ENCODE assay signal across 19 cellular contexts in genomic region chr10:1363466-1364121, GRCh38.
"Had no signal": no experiment of that assay in that cellular context is flagged by ENCODE, and none has a peak within 500 bp of the region (broad histone marks: within the 10 kb centered on the region; RNA-seq: fewer than 3 reads in every experiment).

No MANE protein-coding gene starts in this region.

- H3K27me3 ChIP-seq: right lobe of liver had no signal

- H3K36me3 ChIP-seq: right lobe of liver, suprapubic skin had no signal

- H3K27ac Mint-ChIP-seq: activated CD4-positive, alpha-beta T cell treated with anti-CD3 and anti-CD28 coated beads, Interleukin-2, amount 10 ng/mL, durations not matched to agents 24 days and 14 days; activated naive CD4-positive, alpha-beta T cell treated with anti-CD3 and anti-CD28 coated beads, Interleukin-2, amount 50 U/mL, for 72 hours; natural killer cell treated with Interleukin-12 subunit alpha and Interleukin-12 subunit beta and Interleukin-15 and Interleukin-18, amount 100 ng/mL, for 72 hours; stimulated activated naive CD8-positive, alpha-beta T cell treated with anti-CD3 and anti-CD28 coated beads, Interleukin-15, Interleukin-2, amounts not matched to agents 100 ng/mL and 50 ng/mL, for 24 hours had no signal

- H3K4me1 ChIP-seq: psoas muscle, right lobe of liver had no signal

- H3K36me3 Mint-ChIP-seq: activated naive CD4-positive, alpha-beta T cell treated with anti-CD3 and anti-CD28 coated beads, Interleukin-2, amount 50 U/mL, for 72 hours; natural killer cell treated with Interleukin-12 subunit alpha and Interleukin-12 subunit beta and Interleukin-15 and Interleukin-18, amount 100 ng/mL, for 72 hours had no signal

- H3K9me3 Mint-ChIP-seq: activated CD4-positive, alpha-beta T cell treated with anti-CD3 and anti-CD28 coated beads, Interleukin-2, amount 10 ng/mL, durations not matched to agents 24 days and 14 days; activated naive CD4-positive, alpha-beta T cell treated with anti-CD3 and anti-CD28 coated beads, Interleukin-2, amount 50 U/mL, for 72 hours; activated T-cell treated with anti-CD3 and anti-CD28 coated beads, Interleukin-2, amount 50 U/mL, for 4 hours; natural killer cell treated with Interleukin-12 subunit alpha and Interleukin-12 subunit beta and Interleukin-15 and Interleukin-18, amount 100 ng/mL, for 72 hours; stimulated activated naive CD8-positive, alpha-beta T cell treated with anti-CD3 and anti-CD28 coated beads, Interleukin-15, Interleukin-2, amounts not matched to agents 100 ng/mL and 50 ng/mL, for 24 hours had no signal

- H3K4me2 ChIP-seq: smooth muscle cell had no signal

- H3K27ac ChIP-seq: psoas muscle, right lobe of liver, SK-N-MC, suprapubic skin had no signal

- FAIRE-seq: colon, frontal cortex, urothelium cell line had no signal

- DNase-seq: activated CD4-positive, alpha-beta T cell treated with anti-CD3 and anti-CD28 coated beads, Interleukin-2, amount 10 ng/mL, durations not matched to agents 24 days and 14 days; activated CD4-positive, CD25-positive, alpha-beta regulatory T cell; activated effector memory CD4-positive, alpha-beta T cell treated with Interleukin-2 at 50 U/mL for 16 hours; activated T-cell treated with anti-CD3 and anti-CD28 coated beads, Interleukin-2, amount 50 U/mL, for 4 hours; effector CD4-positive, alpha-beta T cell; left ventricle myocardium superior; mesendoderm; nucleus accumbens; psoas muscle; right lobe of liver had no signal

- H3K9me3 ChIP-seq: psoas muscle, right lobe of liver, suprapubic skin had no signal

- ATAC-seq: activated naive CD4-positive, alpha-beta T cell treated with anti-CD3 and anti-CD28 coated beads, Interleukin-2, amount 50 U/mL, for 72 hours; activated T-cell treated with anti-CD3 and anti-CD28 coated beads, Interleukin-2, amount 50 U/mL, for 4 hours; left ventricle myocardium superior; natural killer cell treated with Interleukin-12 subunit alpha and Interleukin-12 subunit beta and Interleukin-15 and Interleukin-18, amount 100 ng/mL, for 72 hours; psoas muscle; right lobe of liver had no signal

- H3K4me3 Mint-ChIP-seq: activated CD4-positive, alpha-beta T cell treated with anti-CD3 and anti-CD28 coated beads, Interleukin-2, amount 10 ng/mL, durations not matched to agents 24 days and 14 days; activated T-cell treated with anti-CD3 and anti-CD28 coated beads, Interleukin-2, amount 50 U/mL, for 4 hours; natural killer cell treated with Interleukin-12 subunit alpha and Interleukin-12 subunit beta and Interleukin-15 and Interleukin-18, amount 100 ng/mL, for 72 hours; stimulated activated naive CD8-positive, alpha-beta T cell treated with anti-CD3 and anti-CD28 coated beads, Interleukin-15, Interleukin-2, amounts not matched to agents 100 ng/mL and 50 ng/mL, for 24 hours had no signal

- H3K4me3 ChIP-seq: psoas muscle, right lobe of liver, SK-N-MC, smooth muscle cell, suprapubic skin had no signal
